ENCODE assay signal across 8 cellular contexts in the genomic region with DNA sequence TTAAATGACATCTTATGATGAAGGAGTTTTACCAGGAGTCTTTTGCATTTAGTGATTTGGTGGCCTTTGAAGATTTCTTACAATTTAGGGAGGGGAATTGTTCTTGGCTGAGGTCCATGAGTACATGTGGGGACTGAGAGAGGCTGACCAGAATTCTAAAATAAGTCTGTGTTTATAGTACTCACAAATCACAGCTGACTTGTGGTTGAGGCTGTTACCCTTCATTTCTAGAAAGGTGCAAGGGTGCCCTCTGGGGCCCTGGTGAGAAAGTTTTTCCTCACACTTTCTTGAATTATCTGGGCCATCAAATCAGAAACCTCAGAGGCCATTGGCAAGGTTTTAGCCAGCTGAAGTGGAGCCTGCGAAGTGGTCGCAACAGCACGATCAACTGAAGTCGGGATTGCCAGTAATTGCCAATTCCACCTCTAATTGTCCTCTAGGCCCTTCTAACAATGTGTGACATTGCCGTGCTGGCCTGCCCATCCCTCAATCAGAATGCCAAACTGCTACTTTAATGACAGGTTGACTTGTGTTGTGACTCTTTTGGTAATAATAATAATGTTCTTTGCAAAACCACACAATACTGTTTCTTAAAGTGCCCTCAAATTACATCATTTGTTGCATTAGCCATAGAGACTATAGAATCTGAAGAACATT.
DNase-seq lines count a peak whose midpoint lies in the region; ATAC-seq and TF ChIP-seq lines count a peak whose summit lies in the region.

No MANE protein-coding gene starts in this region.

- POLR2A ChIA-PET in CD4-positive, alpha-beta memory T cell (lab: Charles Lee; ENCODE audit: partially characterized antibody), result interaction anchor here (0.5 kb wide), 1 partner anchor 9 kb away, joined by 3 read pairs; no protein-coding TSS in a partner anchor

- no peaks in the 10 kb centered on the region for H3K4me1 ChIP-seq in CD4-positive, alpha-beta memory T cell (ENCODE audit: insufficient read depth, low read length)

- H3K27me3 Mint-ChIP-seq in osteocyte (ENCODE audit: unreplicated experiment), result no peaks in the 10 kb centered on the region
- peaks cover 2% of the 10 kb centered on the region in 2 donors for H3K27me3 Mint-ChIP-seq in CD4-positive, alpha-beta memory T cell

- intact Hi-C loops in CD4-positive, alpha-beta memory T cell (cut with micrococcal nuclease), result no loop called here

- no peak overlapping the region for H3K4me3 Mint-ChIP-seq in osteocyte (ENCODE audit: unreplicated experiment)
- no peak overlapping the region for H3K4me3 Mint-ChIP-seq in CD4-positive, alpha-beta memory T cell

- H3K36me3 ChIP-seq in CD4-positive, alpha-beta memory T cell (ENCODE audit: insufficient read depth, low read length), result no peaks in the 10 kb centered on the region

- H3K9me3 Mint-ChIP-seq in osteocyte (ENCODE audit: unreplicated experiment), result no peaks in the 10 kb centered on the region
- peaks cover 0 to 2% (median 0%) of the 10 kb centered on the region in 8 donors for H3K9me3 Mint-ChIP-seq in CD4-positive, alpha-beta memory T cell

- no peak overlapping the region for H3K27ac ChIP-seq in CD4-positive, alpha-beta memory T cell (ENCODE audit: low read depth, low read length)

- DNase-seq in AG20443 (ENCODE audit: low spot score), result peak; percentile 76
- DNase-seq in SK-MEL-5 (ENCODE audit: low read depth, low spot score), result peak; percentile 70
- peak; percentile 90 for DNase-seq in fibroblast of villous mesenchyme (ENCODE audit: low read depth)
- DNase-seq in osteocyte (ENCODE audit: extremely low spot score, unreplicated experiment), result peak; percentile 86
- DNase-seq in CD4-positive, alpha-beta memory T cell, result no peak
- DNase-seq in SKM-1 (lab: John Stamatoyannopoulos, UW; ENCODE audit: unreplicated experiment), result no peak

- H3K9me3 ChIP-seq in CD4-positive, alpha-beta memory T cell (ENCODE audit: control insufficient read depth in 1 of 2, low read length in 2 of 2), result no peaks in the 10 kb centered on the region

- ATAC-seq in GM18867 (IDR thresholded peaks at IDR 0.05; ENCODE audit: unreplicated experiment) (peak; percentile 94), HG03103 (IDR thresholded peaks at IDR 0.05; ENCODE audit: low read depth, unreplicated experiment) (peak; percentile 71)

- no peaks in the 10 kb centered on the region for H3K27me3 ChIP-seq in CD4-positive, alpha-beta memory T cell (ENCODE audit: insufficient read depth, low read length)

- H3K27ac Mint-ChIP-seq in osteocyte (ENCODE audit: unreplicated experiment), result peak overlapping the region; percentile 43
- no peak overlapping the region for H3K27ac Mint-ChIP-seq in CD4-positive, alpha-beta memory T cell

- H3K36me3 Mint-ChIP-seq in osteocyte (ENCODE audit: unreplicated experiment), result no peaks in the 10 kb centered on the region
- H3K36me3 Mint-ChIP-seq in CD4-positive, alpha-beta memory T cell, result no peaks in the 10 kb centered on the region

- H3K4me1 Mint-ChIP-seq in osteocyte (ENCODE audit: unreplicated experiment), result peaks cover 9% of the 10 kb centered on the region
- H3K4me1 Mint-ChIP-seq in CD4-positive, alpha-beta memory T cell, result no peaks in the 10 kb centered on the region

- H3K4me3 ChIP-seq in fibroblast of villous mesenchyme (ENCODE audit: low read depth, low read length), result no peak overlapping the region
- no peak overlapping the region for H3K4me3 ChIP-seq in CD4-positive, alpha-beta memory T cell (ENCODE audit: low read length in 2 of 2)

- peak; percentile 76 for TF ChIP-seq CTCF in fibroblast of villous mesenchyme (IDR thresholded peaks at IDR 0.05; ENCODE audit: insufficient read depth, low read depth, low read length)
- TF ChIP-seq CTCF in osteocyte (IDR thresholded peaks at IDR 0.05), result peak; percentile 87

- CTCF ChIA-PET in CD4-positive, alpha-beta memory T cell (lab: Charles Lee; ENCODE audit: partially characterized antibody), result no interaction called here

- in situ Hi-C loops in SK-MEL-5 (cut with HindIII; ENCODE audit: low pct_unique_long_range_greater_than_20kb, low sequenced_read_pairs), result no loop called here

Comparison
In these comparisons a context has a peak if more than half of its experiments do, and no peak if none do; other contexts are left out.
1. DNase-seq: peak in AG20443 (single experiment), SK-MEL-5 (single experiment), fibroblast of villous mesenchyme (single experiment) and osteocyte (single experiment); none in CD4-positive, alpha-beta memory T cell (0 of 5) and SKM-1 (single experiment).